Comparison of ENCODE assay signal across 27 cellular contexts in genomic region chr3:129676985-129677384, GRCh38.
"Had no signal": no experiment of that assay in that cellular context is flagged by ENCODE, and none has a peak within 500 bp of the region (broad histone marks: within the 10 kb centered on the region; RNA-seq: fewer than 3 reads in every experiment).

No MANE protein-coding gene starts in this region.

- H3K9me3 ChIP-seq: adrenal gland, body of pancreas, esophagus muscularis mucosa, gastroesophageal sphincter had no signal

- H3K36me3 ChIP-seq: adrenal gland, esophagus muscularis mucosa, gastroesophageal sphincter had no signal

- DNase-seq: activated CD4-positive, alpha-beta T cell treated with anti-CD3 and anti-CD28 coated beads for 1 hour; activated CD4-positive, alpha-beta T cell treated with anti-CD3 and anti-CD28 coated beads for 4 hours; activated CD4-positive, alpha-beta T cell treated with anti-CD3 and anti-CD28 coated beads, Interleukin-2, amount 10 ng/mL, durations not matched to agents 7 days and 5 days; activated CD4-positive, alpha-beta T cell treated with anti-CD3 and anti-CD28 coated beads, Interleukin-2, amount 50 U/mL, for 4 hours; activated CD8-positive, alpha-beta memory T cell treated with anti-CD3 and anti-CD28 coated beads for 24 hours; activated CD8-positive, alpha-beta T cell treated with anti-CD3 and anti-CD28 coated beads for 36 hours; activated effector memory CD4-positive, alpha-beta T cell treated with anti-CD3 and anti-CD28 coated beads, Interleukin-2, amount 50 U/mL, for 16 hours; activated naive CD4-positive, alpha-beta T cell treated with anti-CD3 and anti-CD28 coated beads for 36 hours; activated naive CD8-positive, alpha-beta T cell treated with anti-CD3 and anti-CD28 coated beads for 36 hours; activated naive CD8-positive, alpha-beta T cell treated with anti-CD3 and anti-CD28 coated beads, Interleukin-2, amount 50 U/mL, for 24 hours; activated T-cell treated with anti-CD3 and anti-CD28 coated beads, Interleukin-2, amount 50 U/mL, for 4 hours; amygdala; aorta; body of pancreas; caudate nucleus; cortex of kidney; dermis blood vessel endothelial cell; effector CD4-positive, alpha-beta T cell; effector memory CD8-positive, alpha-beta T cell; erythroblast; foreskin keratinocyte; T-helper 2 cell had no signal

- H3K4me1 ChIP-seq: gastroesophageal sphincter had no signal

- ATAC-seq: activated CD8-positive, alpha-beta T cell treated with anti-CD3 and anti-CD28 coated beads for 36 hours; activated naive CD8-positive, alpha-beta T cell treated with anti-CD3 and anti-CD28 coated beads, Interleukin-2, amount 50 U/mL, for 24 hours; activated T-cell treated with anti-CD3 and anti-CD28 coated beads, Interleukin-2, amount 50 U/mL, for 4 hours; body of pancreas; effector memory CD8-positive, alpha-beta T cell; foreskin keratinocyte; gastroesophageal sphincter; WTC11 had no signal

- H3K27ac ChIP-seq: adrenal gland, body of pancreas, esophagus muscularis mucosa, foreskin keratinocyte, gastroesophageal sphincter, VCaP had no signal

- H3K4me3 ChIP-seq: adrenal gland, body of pancreas, esophagus muscularis mucosa, gastroesophageal sphincter had no signal

- H3K27me3 ChIP-seq: adrenal gland, body of pancreas, esophagus muscularis mucosa, foreskin keratinocyte, gastroesophageal sphincter had no signal
